Comparison of ENCODE assay signal across 26 cellular contexts in genomic region chr11:129733384-129733783, GRCh38.
"Had no signal": no experiment of that assay in that cellular context is flagged by ENCODE, and none has a peak within 500 bp of the region (broad histone marks: within the 10 kb centered on the region; RNA-seq: fewer than 3 reads in every experiment).

No MANE protein-coding gene starts in this region.

- FAIRE-seq: endothelial cell of umbilical vein, keratinocyte, urothelium cell line had no signal

- H3K36me3 Mint-ChIP-seq: immature natural killer cell, memory B cell had no signal

- H3K4me1 Mint-ChIP-seq: immature natural killer cell, memory B cell had no signal

- H3K4me3 ChIP-seq: colonic mucosa, left ventricle myocardium inferior, lower lobe of right lung, psoas muscle, right lobe of liver, spleen, stomach, thoracic aorta, transverse colon had no signal

- H3K27ac Mint-ChIP-seq: endodermal cell, immature natural killer cell, memory B cell, nephron had no signal

- H3K27ac ChIP-seq: colonic mucosa, left ventricle myocardium inferior, lower lobe of right lung, psoas muscle, right lobe of liver, spleen, stomach, thoracic aorta, transverse colon had no signal

- DNase-seq: colonic mucosa; dermis blood vessel endothelial cell; endodermal cell; erythroblast; immature natural killer cell; left cardiac atrium; left ventricle myocardium inferior; lower lobe of right lung; midbrain; psoas muscle; retina; right lobe of liver; stimulated activated CD4-positive, alpha-beta T cell treated with anti-CD3 and anti-CD28 coated beads, Interleukin-15, amount 100 ng/mL, for 24 hours; stimulated activated CD4-positive, alpha-beta T cell treated with anti-CD3 and anti-CD28 coated beads, Interleukin-1b, Interleukin-23, amount 100 ng/mL, for 48 hours; stimulated activated CD4-positive, alpha-beta T cell treated with anti-CD3 and anti-CD28 coated beads, Interleukin-4, amount 100 ng/mL, for 4 hours; stimulated activated naive CD4-positive, alpha-beta T cell; stomach; substantia nigra; transverse colon had no signal

- H3K4me3 Mint-ChIP-seq: endodermal cell, immature natural killer cell, memory B cell, nephron had no signal

- H3K27me3 ChIP-seq: colonic mucosa, right lobe of liver, transverse colon had no signal

- H3K36me3 ChIP-seq: colonic mucosa, left ventricle myocardium inferior, lower lobe of right lung, right lobe of liver, spleen, stomach, thoracic aorta, transverse colon had no signal

- H3K4me1 ChIP-seq: colonic mucosa, left ventricle myocardium inferior, lower lobe of right lung, psoas muscle, spleen, stomach, transverse colon had no signal

- H3K9me3 ChIP-seq: colonic mucosa, lower lobe of right lung, psoas muscle, right lobe of liver, spleen, stomach, thoracic aorta, transverse colon had no signal

- H3K9me3 Mint-ChIP-seq: endodermal cell, immature natural killer cell, memory B cell had no signal
